In genomic region chr19:58407658-58408151, GRCh38 we compare ENCODE assay signal across 8 cellular contexts. TPM values are rescaled to one million over a fixed set of nuclear protein-coding genes. Genes with fewer than 3 reads are reported as not detected.
DNase-seq lines count a peak whose midpoint lies in the region; ATAC-seq and TF ChIP-seq lines count a peak whose summit lies in the region.

No MANE protein-coding gene starts in this region.

- DNase-seq in GM12864 (ENCODE audit: low read depth) (no peak), breast epithelium (ENCODE audit: low spot score in 2 of 2) (no peak), lower leg skin (ENCODE audit: low spot score in 2 of 2) (no peak), tibial nerve (ENCODE audit: low spot score in 2 of 2) (no peak), AG08395 (ENCODE audit: low spot score) (no peak)

- WGBS in lower leg skin, 2 donors, result 8% methylated on average over 22 of the region's 22 CpGs
- 12 to 20% methylated on average over 14 to 22 of the region's 22 CpGs for WGBS in tibial nerve, 2 donors

- intact Hi-C loops in breast epithelium (cut with DNase I; ENCODE audit: low total_unique reads), result loop anchor here (10.0 kb wide), 1 partner anchor 1303 kb away; no protein-coding TSS in a partner anchor
- intact Hi-C loops in lower leg skin (cut with DNase I; ENCODE audit: low total_unique reads), result no loop called here

- TF ChIP-seq POLR2A in breast epithelium (IDR thresholded peaks at IDR 0.05) (no peak), lower leg skin (IDR thresholded peaks at IDR 0.05) (no peak), tibial nerve (IDR thresholded peaks at IDR 0.05) (no peak)

- peak overlapping the region; percentile 78 for H3K27ac ChIP-seq in KOPT-K1 (ENCODE audit: low read depth, low read length, poor library complexity, severe bottlenecking)
- peak overlapping the region; percentile 89 to 94 for H3K27ac ChIP-seq in breast epithelium
- peak overlapping the region; percentile 76 to 97 (median 91) for H3K27ac ChIP-seq in tibial nerve

- no peaks in the 10 kb centered on the region for H3K27me3 ChIP-seq in breast epithelium
- no peaks in the 10 kb centered on the region for H3K27me3 ChIP-seq in tibial nerve

- TF ChIP-seq EP300 in tibial nerve (IDR thresholded peaks at IDR 0.05), result no peak

- TF ChIP-seq CTCF in GM12864 (IDR thresholded peaks at IDR 0.05; ENCODE audit: low read depth, low read length, missing control alignments) (no peak), breast epithelium (IDR thresholded peaks at IDR 0.05) (no peak), lower leg skin (IDR thresholded peaks at IDR 0.05) (no peak), tibial nerve (IDR thresholded peaks at IDR 0.05) (no peak)

- no peak for ATAC-seq in HG03378 (IDR thresholded peaks at IDR 0.05; ENCODE audit: unreplicated experiment)
- no peak for ATAC-seq in GM19035 (IDR thresholded peaks at IDR 0.05; ENCODE audit: unreplicated experiment)

- H3K9me3 ChIP-seq in KOPT-K1 (ENCODE audit: insufficient read depth, low read length, poor library complexity, severe bottlenecking), result no peaks in the 10 kb centered on the region
- no peaks in the 10 kb centered on the region for H3K9me3 ChIP-seq in breast epithelium
- no peaks in the 10 kb centered on the region for H3K9me3 ChIP-seq in tibial nerve

- no peaks in the 10 kb centered on the region for H3K36me3 ChIP-seq in KOPT-K1 (ENCODE audit: insufficient read depth, low read length)
- no peaks in the 10 kb centered on the region for H3K36me3 ChIP-seq in breast epithelium
- H3K36me3 ChIP-seq in tibial nerve, result peaks cover 0 to 16% (median 0%) of the 10 kb centered on the region in 3 donors

- H3K4me3 ChIP-seq in GM12864 (ENCODE audit: low read depth, low read length), result peak overlapping the region; percentile 76
- peak overlapping the region; percentile 76 to 93 (median 88) for H3K4me3 ChIP-seq in breast epithelium
- peak overlapping the region; percentile 64 for H3K4me3 ChIP-seq in lower leg skin (ENCODE audit: low read depth, poor library complexity, severe bottlenecking)
- H3K4me3 ChIP-seq in tibial nerve, result peak overlapping the region; percentile 69 to 89 (median 78)

- H3K4me1 ChIP-seq in breast epithelium (peaks cover 2 to 11% of the 10 kb centered on the region in 2 donors), tibial nerve (peaks cover 0 to 25% (median 11%) of the 10 kb centered on the region in 4 donors)

RNA-seq across cellular contexts. Expression of gene ZNF584, which starts 0.7 kb away (rescaled TPM):
- total RNA-seq in breast epithelium, result 10 to 100 TPM; 13.6 to 16.1 (median 15.8) TPM
- 10 to 100 TPM; 16.9 to 28.6 (median 23.4) TPM for total RNA-seq in lower leg skin
- total RNA-seq in tibial nerve, result 10 to 100 TPM; 16.4 to 24.6 (median 20.9) TPM

RNA-seq across cellular contexts. Expression of gene RNF225, which starts 12.2 kb away (rescaled TPM):
- 1 to 10 TPM in 1 of 3 donors, not detected in 2; 2.9 TPM for total RNA-seq in breast epithelium
- 10 to 100 TPM; 30.4 to 62.7 (median 42.7) TPM for total RNA-seq in lower leg skin
- not detected for total RNA-seq in tibial nerve

RNA-seq across cellular contexts. Expression of gene RPS5, which starts 20.6 kb away (rescaled TPM):
- total RNA-seq in breast epithelium (1,000 to 10,000 TPM; 1,794 to 2,659 (median 2,022) TPM), lower leg skin (1,000 to 10,000 TPM; 1,758 to 2,840 (median 2,497) TPM), tibial nerve (1,000 to 10,000 TPM; 1,161 to 1,574 (median 1,263) TPM)

RNA-seq across cellular contexts. Expression of gene ZNF837, which starts 26.9 kb away (rescaled TPM):
- total RNA-seq in breast epithelium, result 1 to 10 TPM; 1.3 to 6.6 (median 2.3) TPM
- total RNA-seq in lower leg skin, result 10 to 100 TPM in 2 of 4 donors, 1 to 10 TPM in 2; 4.7 to 12.0 (median 8.5) TPM
- total RNA-seq in tibial nerve, result 1 to 10 TPM; 1.3 to 6.9 (median 2.6) TPM

RNA-seq across cellular contexts. Expression of gene ZNF132, which starts 32.2 kb away (rescaled TPM):
- 10 to 100 TPM in 1 of 3 donors, 1 to 10 TPM in 2; 3.5 to 13.3 (median 6.2) TPM for total RNA-seq in breast epithelium
- 1 to 10 TPM; 2.2 to 4.5 (median 2.8) TPM for total RNA-seq in lower leg skin
- 10 to 100 TPM in 2 of 4 donors, 1 to 10 TPM in 2; 5.0 to 12.6 (median 8.2) TPM for total RNA-seq in tibial nerve

Comparison
In these comparisons a context has a peak if more than half of its experiments do, and no peak if none do; other contexts are left out.
1. RNA of gene RNF225, which starts 12.2 kb away (total RNA-seq): 30.4 to 62.7 TPM in lower leg skin; 2.9 TPM in breast epithelium and not detected in tibial nerve; every median in the first group is over 4 times any median in the second.
2. Peak in every context shown above with its lines, with median percentiles within 50 percentile points of each other: H3K4me3 ChIP-seq and H3K27ac ChIP-seq.